Comparison of ENCODE assay signal across 26 cellular contexts in genomic region chr3:67324554-67324953, GRCh38.
"Had no signal": no experiment of that assay in that cellular context is flagged by ENCODE, and none has a peak within 500 bp of the region (broad histone marks: within the 10 kb centered on the region; RNA-seq: fewer than 3 reads in every experiment).

No MANE protein-coding gene starts in this region.

- FAIRE-seq: urothelium cell line had no signal

- H3K36me3 ChIP-seq: stomach, suprapubic skin, thoracic aorta, thyroid gland, tibial artery, tibial nerve, transverse colon, upper lobe of right lung, uterus, vagina had no signal

- ATAC-seq: stimulated activated effector memory CD8-positive, alpha-beta T cell treated with anti-CD3 and anti-CD28 coated beads, Interleukin-12 subunit alpha, Interleukin-12 subunit beta, amount 100 ng/mL, for 72 hours; stimulated activated memory B cell treated with anti-CD40 and anti-IgM and Interleukin-4, amounts not matched to agents 10 μg/mL and 1 μg/mL and 100 μg/mL, for 72 hours; stimulated activated naive B cell treated with anti-CD40 and anti-IgM and Interleukin-4, amounts not matched to agents 10 μg/mL and 1 μg/mL and 100 μg/mL, for 72 hours; stimulated activated naive CD8-positive, alpha-beta T cell treated with anti-CD3 and anti-CD28 coated beads, Interleukin-15, amount 100 ng/mL, for 72 hours; stimulated activated naive CD8-positive, alpha-beta T cell treated with anti-CD3 and anti-CD28 coated beads, Interleukin-15, Interleukin-2, amounts not matched to agents 100 U/mL and 50 U/mL, for 24 hours; upper lobe of right lung had no signal

- H3K4me3 ChIP-seq: stomach, suprapubic skin, testis, thoracic aorta, thyroid gland, tibial artery, tibial nerve, transverse colon, upper lobe of right lung, uterus, vagina had no signal

- H3K9me3 ChIP-seq: testis, thoracic aorta, thyroid gland, tibial artery, transverse colon, upper lobe of right lung, uterus, vagina had no signal

- H3K27me3 ChIP-seq: stomach, suprapubic skin, testis, thyroid gland, tibial artery, tibial nerve, transverse colon, upper lobe of right lung, uterus, vagina had no signal

- DNase-seq: stimulated activated CD4-positive, alpha-beta T cell treated with anti-CD3 and anti-CD28 coated beads, Interleukin-2, amount 100 ng/mL, for 48 hours; stimulated activated CD4-positive, alpha-beta T cell treated with anti-CD3 and anti-CD28 coated beads, Interleukin-4, amount 100 ng/mL, for 1 hour; stimulated activated CD4-positive, alpha-beta T cell treated with anti-CD3 and anti-CD28 coated beads, Interleukin-4, amount 100 ng/mL, for 24 hours; stimulated activated CD4-positive, alpha-beta T cell treated with anti-CD3 and anti-CD28 coated beads, Interleukin-4, amount 100 ng/mL, for 4 hours; stimulated activated CD8-positive, alpha-beta memory T cell treated with anti-CD3 and anti-CD28 coated beads, Interleukin-4, amount 100 ng/mL, for 48 hours; stimulated activated naive B cell treated with anti-CD40 and anti-IgM and Interleukin-4, amounts not matched to agents 10 μg/mL and 1 μg/mL and 100 μg/mL, for 72 hours; stimulated activated naive CD4-positive, alpha-beta T cell; stimulated activated naive CD4-positive, alpha-beta T cell treated with Interleukin-2 at 50 U/mL for 16 hours; stimulated activated naive CD8-positive, alpha-beta T cell treated with anti-CD3 and anti-CD28 coated beads, Interleukin-15, amount 100 ng/mL, for 72 hours; stimulated activated naive CD8-positive, alpha-beta T cell treated with anti-CD3 and anti-CD28 coated beads, Interleukin-15, Interleukin-2, amounts not matched to agents 100 U/mL and 50 U/mL, for 24 hours; stomach; substantia nigra; testis; thyroid gland; tibial artery; transverse colon; trophoblast cell; upper lobe of right lung; uterus had no signal

- H3K27ac ChIP-seq: stomach, suprapubic skin, testis, thoracic aorta, thyroid gland, tibial artery, tibial nerve, transverse colon, upper lobe of right lung, uterus, vagina had no signal

- H3K4me1 ChIP-seq: stomach, suprapubic skin, testis, thyroid gland, tibial artery, tibial nerve, transverse colon, upper lobe of right lung, uterus, vagina had no signal
